In the genomic region with DNA sequence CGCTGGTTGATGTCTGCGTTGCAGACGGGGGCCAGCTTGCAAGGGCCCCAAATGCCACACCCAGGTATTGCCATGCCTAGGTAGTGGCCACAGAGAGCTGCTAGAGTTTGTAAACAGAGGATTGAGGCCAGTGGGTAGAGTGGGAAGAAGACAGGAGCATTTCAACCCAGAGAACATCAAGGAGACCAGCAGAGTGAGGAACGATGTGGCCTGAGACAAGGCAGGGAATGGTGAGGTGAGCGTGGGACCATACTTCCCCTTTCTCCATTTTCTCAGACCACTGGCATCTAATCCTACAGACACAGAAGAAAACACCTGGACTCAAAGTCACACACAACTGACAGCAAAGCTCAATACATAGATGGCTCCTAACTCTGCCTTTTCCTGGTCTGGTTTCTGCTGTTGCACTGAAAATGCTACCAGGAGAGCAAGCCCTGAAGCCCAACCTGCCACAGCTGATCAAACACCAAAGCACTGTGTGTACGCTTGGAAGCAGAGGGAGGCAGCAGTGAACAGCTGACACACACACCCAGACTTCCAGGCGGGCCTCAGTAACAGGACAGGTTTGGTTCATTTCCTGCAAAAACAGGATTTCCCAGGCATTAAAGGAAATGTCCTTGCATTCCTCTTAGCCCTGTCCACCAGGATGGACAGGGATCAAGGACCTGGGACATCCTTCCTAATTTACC, we compare ENCODE assay signal across 9 cellular contexts. TPM values are rescaled to one million over a fixed set of nuclear protein-coding genes. Genes with fewer than 3 reads are reported as not detected.
DNase-seq lines count a peak whose midpoint lies in the region; ATAC-seq, FAIRE-seq and TF ChIP-seq lines count a peak whose summit lies in the region.
"Had no signal": no experiment of that assay in that cellular context is flagged by ENCODE, and none has a peak within 500 bp of the region (broad histone marks: within the 10 kb centered on the region; RNA-seq: fewer than 3 reads in every experiment).

No MANE protein-coding gene starts in this region.

- H3K27ac ChIP-seq in MM.1S (ENCODE audit: low read length): peak overlapping the region; percentile 21; the same call in 1 of the 2 replicates

- H3K36me3 ChIP-seq in MM.1S (replicated peaks; ENCODE audit: insufficient read depth, low read length): 0 out of 2 replicates have a peak, but pooled peaks cover 9% of the 10 kb centered on the region

- no peak for ATAC-seq in HG03342 (IDR thresholded peaks at IDR 0.05; ENCODE audit: unreplicated experiment)

- DNase-seq in COR-L47 (lab: John Stamatoyannopoulos, UW) (peak; percentile 63), MM.1S (peak; percentile 21), mesothelial cell of epicardium (ENCODE audit: low spot score in 2 of 2, unreplicated experiment in 2 of 2) (no peak), GM12892 (ENCODE audit: insufficient read length) (no peak), GM03348 (ENCODE audit: low spot score) (no peak)
- no peak for DNase-seq in activated naive CD8-positive, alpha-beta T cell treated with anti-CD3 and anti-CD28 coated beads for 36 hours
- DNase-seq in activated T-helper 1 cell treated with anti-CD3 and anti-CD28 coated beads, Interleukin-12 subunit alpha, Interleukin-12 subunit beta, Interleukin-2, Interleukin-4 antibody, amounts not matched to agents 30 ng/mL and 10 ng/mL and 1 ng/mL, durations not matched to agents 14 hours and 24 hours and 36 hours (ENCODE audit: low spot score): no peak

- peak overlapping the region; percentile 66 for H3K4me3 ChIP-seq in MM.1S (ENCODE audit: low read length)

- peaks cover 7% of the 10 kb centered on the region; the same call in 1 of the 2 replicates for H3F3A ChIP-seq in MM.1S (ENCODE audit: insufficient read depth, low read length)

- no peak overlapping the region for H2AFZ ChIP-seq in MM.1S (ENCODE audit: low read length)

- FAIRE-seq in GM12892 (lab: Jason Lieb, UNC): no peak

- peak overlapping the region; percentile 75 for H3K4me2 ChIP-seq in MM.1S (ENCODE audit: low read depth, low read length)

- H3K79me2 ChIP-seq in MM.1S (ENCODE audit: low read length): peaks cover 63% of the 10 kb centered on the region

- intact Hi-C loops in activated T-helper 1 cell treated with anti-CD3 and anti-CD28 coated beads, Interleukin-12 subunit alpha, Interleukin-12 subunit beta, Interleukin-2, Interleukin-4 antibody, amounts not matched to agents 30 ng/mL and 10 ng/mL and 1 ng/mL, durations not matched to agents 14 hours and 24 hours and 36 hours (cut with micrococcal nuclease): no loop called here

- peaks cover 18% of the 10 kb centered on the region; the same call in 1 of the 2 replicates for H3K4me1 ChIP-seq in MM.1S (ENCODE audit: low read length)

- no peaks in the 10 kb centered on the region for H3K9me3 ChIP-seq in MM.1S (replicated peaks; ENCODE audit: insufficient read depth, low read length)

- TF ChIP-seq POLR2A in GM12892 (IDR thresholded peaks at IDR 0.05; ENCODE audit: low read depth, low read length): no peak

- H3K4me3 Mint-ChIP-seq in activated naive CD8-positive, alpha-beta T cell treated with anti-CD3 and anti-CD28 coated beads for 36 hours: peak overlapping the region; percentile 70
- H3K4me3 Mint-ChIP-seq in mesothelial cell of epicardium: peak overlapping the region; percentile 69
- no peak overlapping the region for H3K4me3 Mint-ChIP-seq in activated T-helper 1 cell treated with anti-CD3 and anti-CD28 coated beads, Interleukin-12 subunit alpha, Interleukin-12 subunit beta, Interleukin-2, Interleukin-4 antibody, amounts not matched to agents 30 ng/mL and 10 ng/mL and 1 ng/mL, durations not matched to agents 14 hours and 24 hours and 36 hours

- no peaks in the 10 kb centered on the region for H3K27me3 ChIP-seq in MM.1S (replicated peaks; ENCODE audit: insufficient read depth, low read length)

- H3K9ac ChIP-seq in MM.1S (ENCODE audit: low read length): peak overlapping the region; percentile 68; the same call in 1 of the 2 replicates

- H4K20me1 ChIP-seq in MM.1S (ENCODE audit: insufficient read depth, low read length): no peaks in the 10 kb centered on the region

- H3K9me3 Mint-ChIP-seq in activated naive CD8-positive, alpha-beta T cell treated with anti-CD3 and anti-CD28 coated beads for 36 hours: peaks cover 2% of the 10 kb centered on the region
- H3K9me3 Mint-ChIP-seq in mesothelial cell of epicardium: peaks cover 6% of the 10 kb centered on the region
- H3K9me3 Mint-ChIP-seq in activated T-helper 1 cell treated with anti-CD3 and anti-CD28 coated beads, Interleukin-12 subunit alpha, Interleukin-12 subunit beta, Interleukin-2, Interleukin-4 antibody, amounts not matched to agents 30 ng/mL and 10 ng/mL and 1 ng/mL, durations not matched to agents 14 hours and 24 hours and 36 hours: peaks cover 5% of the 10 kb centered on the region

- TF ChIP-seq CTCF in MM.1S (IDR thresholded peaks at IDR 0.05; ENCODE audit: low read length) (no peak), mesothelial cell of epicardium (IDR thresholded peaks at IDR 0.05; ENCODE audit: unreplicated experiment) (no peak)

- peaks cover 5% of the 10 kb centered on the region for H3K36me3 Mint-ChIP-seq in activated naive CD8-positive, alpha-beta T cell treated with anti-CD3 and anti-CD28 coated beads for 36 hours
- peaks cover 3% of the 10 kb centered on the region for H3K36me3 Mint-ChIP-seq in mesothelial cell of epicardium
- H3K36me3 Mint-ChIP-seq in activated T-helper 1 cell treated with anti-CD3 and anti-CD28 coated beads, Interleukin-12 subunit alpha, Interleukin-12 subunit beta, Interleukin-2, Interleukin-4 antibody, amounts not matched to agents 30 ng/mL and 10 ng/mL and 1 ng/mL, durations not matched to agents 14 hours and 24 hours and 36 hours (ENCODE audit: low read depth): peaks cover 3% of the 10 kb centered on the region

- H3K9me2 ChIP-seq in MM.1S (replicated peaks; ENCODE audit: insufficient read depth, low read length): no peaks in the 10 kb centered on the region

- peaks cover 20% of the 10 kb centered on the region for H3K27me3 Mint-ChIP-seq in activated naive CD8-positive, alpha-beta T cell treated with anti-CD3 and anti-CD28 coated beads for 36 hours
- H3K27me3 Mint-ChIP-seq in mesothelial cell of epicardium (ENCODE audit: low read depth): peaks cover 37% of the 10 kb centered on the region
- peaks cover 49% of the 10 kb centered on the region for H3K27me3 Mint-ChIP-seq in activated T-helper 1 cell treated with anti-CD3 and anti-CD28 coated beads, Interleukin-12 subunit alpha, Interleukin-12 subunit beta, Interleukin-2, Interleukin-4 antibody, amounts not matched to agents 30 ng/mL and 10 ng/mL and 1 ng/mL, durations not matched to agents 14 hours and 24 hours and 36 hours (ENCODE audit: insufficient read depth)

- H3K27ac Mint-ChIP-seq in activated naive CD8-positive, alpha-beta T cell treated with anti-CD3 and anti-CD28 coated beads for 36 hours: no peak overlapping the region
- H3K27ac Mint-ChIP-seq in mesothelial cell of epicardium: peak overlapping the region; percentile 72
- H3K27ac Mint-ChIP-seq in activated T-helper 1 cell treated with anti-CD3 and anti-CD28 coated beads, Interleukin-12 subunit alpha, Interleukin-12 subunit beta, Interleukin-2, Interleukin-4 antibody, amounts not matched to agents 30 ng/mL and 10 ng/mL and 1 ng/mL, durations not matched to agents 14 hours and 24 hours and 36 hours: no peak overlapping the region
- H3K27ac Mint-ChIP-seq: memory B cell had no signal

- H3K4me1 Mint-ChIP-seq in activated naive CD8-positive, alpha-beta T cell treated with anti-CD3 and anti-CD28 coated beads for 36 hours: peaks cover 6% of the 10 kb centered on the region
- H3K4me1 Mint-ChIP-seq in mesothelial cell of epicardium: peaks cover 40% of the 10 kb centered on the region
- no peaks in the 10 kb centered on the region for H3K4me1 Mint-ChIP-seq in activated T-helper 1 cell treated with anti-CD3 and anti-CD28 coated beads, Interleukin-12 subunit alpha, Interleukin-12 subunit beta, Interleukin-2, Interleukin-4 antibody, amounts not matched to agents 30 ng/mL and 10 ng/mL and 1 ng/mL, durations not matched to agents 14 hours and 24 hours and 36 hours (ENCODE audit: low read depth)
- H3K4me1 Mint-ChIP-seq: memory B cell had no signal

RNA-seq across cellular contexts. Expression of a gene that starts 1.6 kb away (rescaled TPM):
- total RNA-seq in activated naive CD8-positive, alpha-beta T cell treated with anti-CD3 and anti-CD28 coated beads for 36 hours: 1 to 10 TPM; 5.7 to 6.4 TPM
- 18.8 to 20.7 TPM (median 19.1 TPM) in 3 replicates for total RNA-seq in mesothelial cell of epicardium
- total RNA-seq in activated T-helper 1 cell treated with anti-CD3 and anti-CD28 coated beads, Interleukin-12 subunit alpha, Interleukin-12 subunit beta, Interleukin-2, Interleukin-4 antibody, amounts not matched to agents 30 ng/mL and 10 ng/mL and 1 ng/mL, durations not matched to agents 14 hours and 24 hours and 36 hours: 2.0 and 4.9 TPM in 2 replicates
- polyA plus RNA-seq in GM12892 (2012; ENCODE audit: missing spikeins): 3.8 TPM

Comparison
In these comparisons a context has a peak if more than half of its experiments do, and no peak if none do; other contexts are left out.
1. DNase-seq: peak in COR-L47 (single experiment) and MM.1S (single experiment); none in activated naive CD8-positive, alpha-beta T cell treated with anti-CD3 and anti-CD28 coated beads for 36 hours (single experiment), mesothelial cell of epicardium (0 of 2), activated T-helper 1 cell treated with anti-CD3 and anti-CD28 coated beads, Interleukin-12 subunit alpha, Interleukin-12 subunit beta, Interleukin-2, Interleukin-4 antibody, amounts not matched to agents 30 ng/mL and 10 ng/mL and 1 ng/mL, durations not matched to agents 14 hours and 24 hours and 36 hours (single experiment), GM12892 (single experiment) and GM03348 (single experiment).